27 cellular contexts compared by ENCODE assay signal in the genomic region with DNA sequence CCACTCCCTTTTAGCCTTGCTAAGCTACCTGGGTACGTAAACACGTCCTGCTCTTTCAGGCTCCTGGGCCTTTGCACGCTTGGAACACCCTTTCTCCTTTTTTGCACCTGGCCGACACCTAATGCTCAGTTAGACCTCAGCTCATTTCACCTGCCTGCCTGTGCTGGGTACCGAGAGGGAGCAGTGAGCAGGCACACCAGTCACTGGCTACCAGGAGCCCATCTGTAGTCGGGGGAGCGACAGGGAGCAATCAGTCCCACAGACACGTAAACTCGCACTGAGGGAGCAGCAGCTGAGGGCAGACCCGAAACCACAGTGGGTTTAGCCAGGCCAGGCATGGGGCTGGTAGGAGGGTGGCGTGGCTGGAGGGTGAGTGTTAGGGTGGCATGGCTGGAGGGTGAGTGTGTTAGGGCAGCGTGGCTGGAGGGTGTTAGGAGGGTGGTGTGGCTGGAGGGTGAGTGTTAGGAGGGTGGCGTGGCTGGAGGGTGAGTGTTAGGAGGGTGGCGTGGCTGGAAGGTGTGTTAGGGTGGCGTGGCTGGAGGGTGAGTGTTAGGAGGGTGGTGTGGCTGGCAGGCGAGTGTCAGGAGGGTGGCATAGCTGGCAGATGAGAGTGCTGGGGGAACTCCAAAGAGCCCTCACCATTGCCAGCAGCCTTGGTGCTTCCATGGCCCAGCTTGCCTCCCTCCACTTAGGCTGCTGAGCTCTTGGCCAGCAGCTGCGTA. TPM values are rescaled to one million over a fixed set of nuclear protein-coding genes. Genes with fewer than 3 reads are reported as not detected.
DNase-seq lines count a peak whose midpoint lies in the region; ATAC-seq and TF ChIP-seq lines count a peak whose summit lies in the region.
"Had no signal": no experiment of that assay in that cellular context is flagged by ENCODE, and none has a peak within 500 bp of the region (broad histone marks: within the 10 kb centered on the region; RNA-seq: fewer than 3 reads in every experiment).

No MANE protein-coding gene starts in this region.

- H3K9ac ChIP-seq in Loucy (ENCODE audit: low read depth, low read length, poor library complexity, severe bottlenecking): peak overlapping the region; percentile 84

- H3K9me3 ChIP-seq in Loucy (ENCODE audit: insufficient read depth, low read depth, low read length) (no peaks in the 10 kb centered on the region), heart right ventricle (peaks cover 0 to 12% (median 0%) of the 10 kb centered on the region in 11 donors), psoas muscle (no peaks in the 10 kb centered on the region)
- H3K9me3 ChIP-seq: transverse colon had no signal

- peak in 2 of 3 experiments; percentile 2 for DNase-seq in NCI-H1417 (lab: John Stamatoyannopoulos, UW)
- DNase-seq in NCI-H1417 treated with DMSO at 0.1 percent for 48 hours (lab: John Stamatoyannopoulos, UW): no peak
- DNase-seq in heart right ventricle: peak; percentile 49 to 66
- peak in 1 of 2 donors; percentile 85 for DNase-seq in psoas muscle
- no peak for DNase-seq in NCI-H1048 (lab: John Stamatoyannopoulos, UW)
- DNase-seq: activated CD4-positive, alpha-beta T cell treated with anti-CD3 and anti-CD28 coated beads, Interleukin-2, amount 50 U/mL, for 48 hours; activated T-cell treated with anti-CD3 and anti-CD28 coated beads, Interleukin-2, amount 50 U/mL, for 48 hours; brain microvascular endothelial cell; dermis blood vessel endothelial cell; foreskin fibroblast; Kasumi-1; kidney glomerular epithelial cell; midbrain; NCI-H774; OCI-M1; SIG-M5; transverse colon had no signal

- no peaks in the 10 kb centered on the region for H3K27me3 ChIP-seq in Loucy (ENCODE audit: insufficient read depth, low read length, poor library complexity, severe bottlenecking)
- no peaks in the 10 kb centered on the region for H3K27me3 ChIP-seq in heart right ventricle
- no peaks in the 10 kb centered on the region for H3K27me3 ChIP-seq in psoas muscle (ENCODE audit: insufficient read depth in 3 of 3, low read length in 2 of 3)
- H3K27me3 ChIP-seq: brain microvascular endothelial cell, transverse colon had no signal

- H3K27ac ChIP-seq in heart right ventricle (peak overlapping the region in 9 of 10 donors; percentile 19 to 89 (median 56)), psoas muscle (peak overlapping the region; percentile 73)
- H3K27ac ChIP-seq: 22Rv1, brain microvascular endothelial cell, transverse colon, VCaP had no signal

- peaks cover 10% of the 10 kb centered on the region; the same call in 1 of the 2 replicates for H3K36me3 ChIP-seq in Loucy (ENCODE audit: insufficient read depth, low read length)
- peaks cover 0 to 71% (median 29%) of the 10 kb centered on the region in 9 donors for H3K36me3 ChIP-seq in heart right ventricle
- H3K36me3 ChIP-seq in psoas muscle (ENCODE audit: insufficient read depth in 1 of 2, low read depth in 1 of 2): peaks cover 0 to 48% of the 10 kb centered on the region in 2 donors

- 81 to 82% methylated on average over 17 of the region's 17 CpGs for WGBS in heart right ventricle, 2 donors
- 72 to 82% (median 73%) methylated on average over 17 of the region's 17 CpGs for WGBS in psoas muscle, 3 donors

- peak overlapping the region; percentile 73 for H3K4me2 ChIP-seq in Loucy (ENCODE audit: low read depth, low read length, poor library complexity, severe bottlenecking)
- H3K4me2 ChIP-seq: GM23338 had no signal

- H3K4me3 ChIP-seq in Loucy (ENCODE audit: low read length, poor library complexity, severe bottlenecking) (no peak overlapping the region), heart right ventricle (no peak overlapping the region), psoas muscle (no peak overlapping the region)
- H3K4me3 ChIP-seq: GM23338, transverse colon had no signal

- no peaks in the 10 kb centered on the region for H3K9me2 ChIP-seq in Loucy (replicated peaks; ENCODE audit: low read depth, low read length)

- peaks cover 29% of the 10 kb centered on the region for H3K79me2 ChIP-seq in Loucy (ENCODE audit: insufficient read depth, low read length)

- no peaks in the 10 kb centered on the region for H3F3A ChIP-seq in Loucy (ENCODE audit: low read depth)

- peak; percentile 38 to 79 (median 60) for ATAC-seq in heart right ventricle
- ATAC-seq in psoas muscle: peak; percentile 67 to 89 (median 84)
- ATAC-seq in GM21423 (IDR thresholded peaks at IDR 0.05; ENCODE audit: unreplicated experiment): no peak
- ATAC-seq in GM19452 (IDR thresholded peaks at IDR 0.05; ENCODE audit: unreplicated experiment): no peak
- ATAC-seq: GM23338, sciatic nerve had no signal

- H2AFZ ChIP-seq in Loucy (ENCODE audit: low read length): no peak overlapping the region
- H2AFZ ChIP-seq: GM23338 had no signal

- no peaks in the 10 kb centered on the region for H4K20me1 ChIP-seq in Loucy (ENCODE audit: insufficient read depth, low read length, poor library complexity, severe bottlenecking)

- TF ChIP-seq CTCF in Loucy (conservative IDR thresholded peaks at IDR 0.05; ENCODE audit: low read length) (no peak), heart right ventricle (IDR thresholded peaks at IDR 0.05) (no peak), psoas muscle (IDR thresholded peaks at IDR 0.05) (no peak)

- intact Hi-C loops in heart right ventricle (cut with DNase I): loop anchor here in 1 of 10 donors (5.0 kb wide), 1 partner anchor 33 kb away; no protein-coding TSS in a partner anchor
- intact Hi-C loops in psoas muscle (cut with DNase I): loop anchor here in 1 of 2 donors (5.0 kb wide), 1 partner anchor 143 kb away; no protein-coding TSS in a partner anchor

- peaks cover 65% of the 10 kb centered on the region for H3K4me1 ChIP-seq in Loucy (ENCODE audit: insufficient read depth, low read length, poor library complexity, severe bottlenecking)
- H3K4me1 ChIP-seq in heart right ventricle: peaks cover 10 to 44% (median 31%) of the 10 kb centered on the region in 9 donors
- peaks cover 4% of the 10 kb centered on the region for H3K4me1 ChIP-seq in psoas muscle

RNA-seq across cellular contexts. Expression of a gene that starts 6.4 kb away (rescaled TPM):
- total RNA-seq in heart right ventricle: 1 to 10 TPM in 2 of 10 donors, under 1 TPM in 8; 0.17 to 4.7 (median 0.37) TPM
- polyA plus RNA-seq in heart right ventricle: under 1 TPM; 0.29 to 0.33 TPM
- total RNA-seq in psoas muscle: under 1 TPM in 3 of 4 donors, not detected in 1; 0.15 to 0.47 (median 0.29) TPM
- polyA plus RNA-seq in psoas muscle: under 1 TPM; 0.04 to 0.18 (median 0.13) TPM

RNA-seq across cellular contexts. Expression of a gene that starts 22.5 kb away (rescaled TPM):
- 10 to 100 TPM; 20.5 to 29.2 (median 26.1) TPM for total RNA-seq in heart right ventricle
- polyA plus RNA-seq in heart right ventricle: 10 to 100 TPM; 22.2 to 27.2 TPM
- total RNA-seq in psoas muscle: 10 to 100 TPM; 11.3 to 19.5 (median 14.9) TPM
- 10 to 100 TPM in 2 of 3 donors, 1 to 10 TPM in 1; 9.9 to 15.0 (median 13.4) TPM for polyA plus RNA-seq in psoas muscle

RNA-seq across cellular contexts. Expression of a gene that starts 27.1 kb away (rescaled TPM):
- total RNA-seq in heart right ventricle: under 1 TPM in 9 of 10 donors, not detected in 1; 0.05 to 0.23 (median 0.13) TPM
- under 1 TPM; 0.01 to 0.07 TPM for polyA plus RNA-seq in heart right ventricle
- total RNA-seq in psoas muscle: not detected
- polyA plus RNA-seq in psoas muscle: under 1 TPM in 2 of 3 donors, not detected in 1; under 0.01 to 0.03 TPM
- total RNA-seq: dermis blood vessel endothelial cell; G401; GM23338; HT1080; T-helper 1 cell treated with Interleukin-12 subunit alpha and Interleukin-12 subunit beta and Interleukin-4 antibody, amounts not matched to agents 30 ng/mL and 1 ng/mL, for 36 hours had no signal
- polyA plus RNA-seq: GM23338 had no signal

RNA-seq across cellular contexts. Expression of a gene that starts 40.2 kb away (rescaled TPM):
- total RNA-seq in heart right ventricle (10 to 100 TPM in 1 of 10 donors, 1 to 10 TPM in 9; 6.3 to 10.4 (median 7.5) TPM), psoas muscle (1 to 10 TPM; 5.3 to 9.1 (median 8.8) TPM)
- polyA plus RNA-seq in heart right ventricle (10 to 100 TPM in 1 of 2 donors, 1 to 10 TPM in 1; 7.7 to 12.7 TPM), psoas muscle (10 to 100 TPM; 11.2 to 17.8 (median 14.3) TPM)

RNA-seq across cellular contexts. Expression of a gene that starts 45.2 kb away (rescaled TPM):
- 10 to 100 TPM; 22.1 to 54.1 (median 26.5) TPM for total RNA-seq in heart right ventricle
- polyA plus RNA-seq in heart right ventricle: 10 to 100 TPM; 44.0 to 80.5 TPM
- total RNA-seq in psoas muscle: 10 to 100 TPM in 3 of 4 donors, 1 to 10 TPM in 1; 9.6 to 20.3 (median 16.5) TPM
- 10 to 100 TPM; 12.8 to 37.1 (median 24.9) TPM for polyA plus RNA-seq in psoas muscle

Comparison
In these comparisons a context has a peak if more than half of its experiments do, and no peak if none do; other contexts are left out.
1. DNase-seq: peak in NCI-H1417 (2 of 3) and heart right ventricle (2 of 2); none in NCI-H1417 treated with DMSO at 0.1 percent for 48 hours (single experiment) and NCI-H1048 (single experiment).
2. ATAC-seq: peak in heart right ventricle (8 of 8) and psoas muscle (4 of 4); none in GM21423 (single experiment) and GM19452 (single experiment).